ENCODE assay signal across 1 cellular context in the genomic region with DNA sequence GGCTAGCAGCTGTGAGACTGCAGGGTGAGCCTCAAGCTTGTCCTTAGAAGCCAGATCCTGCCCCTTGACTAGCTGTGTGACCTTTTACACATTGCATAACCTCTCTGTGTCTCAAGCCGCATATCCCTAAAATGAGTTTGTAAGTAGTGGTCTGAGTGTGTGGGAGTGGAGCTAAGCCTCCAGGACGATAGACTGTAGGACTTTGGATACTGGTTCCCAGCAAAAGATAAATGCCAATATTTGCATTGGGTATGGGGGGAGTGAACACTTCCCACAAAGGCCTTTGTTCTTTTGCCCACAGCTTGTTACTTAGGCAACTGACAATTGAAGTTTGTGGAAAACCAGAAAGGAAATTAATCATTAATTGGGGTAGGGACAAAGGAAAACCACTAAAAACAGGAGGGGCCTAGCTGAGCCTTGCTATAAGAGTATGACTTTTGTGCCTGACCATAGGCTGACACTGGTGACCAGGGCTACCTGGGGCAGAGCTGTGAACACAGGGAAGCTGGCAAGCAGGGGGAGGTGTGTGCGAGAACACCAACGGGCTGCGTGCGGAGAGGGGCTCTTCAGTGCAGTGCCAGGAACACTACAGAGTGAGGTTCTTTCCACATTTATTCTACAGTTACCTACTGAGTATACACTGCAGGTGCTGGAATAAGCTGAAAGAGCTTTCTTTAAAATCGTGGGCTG.
TF ChIP-seq lines count a peak whose summit lies in the region.

No MANE protein-coding gene starts in this region.

TF ChIP-seq in HepG2, 621 proteins besides CTCF, POLR2A, EP300 and RAD21 (continued from another document and continues in another):
- TF ChIP-seq, protein P1, sequence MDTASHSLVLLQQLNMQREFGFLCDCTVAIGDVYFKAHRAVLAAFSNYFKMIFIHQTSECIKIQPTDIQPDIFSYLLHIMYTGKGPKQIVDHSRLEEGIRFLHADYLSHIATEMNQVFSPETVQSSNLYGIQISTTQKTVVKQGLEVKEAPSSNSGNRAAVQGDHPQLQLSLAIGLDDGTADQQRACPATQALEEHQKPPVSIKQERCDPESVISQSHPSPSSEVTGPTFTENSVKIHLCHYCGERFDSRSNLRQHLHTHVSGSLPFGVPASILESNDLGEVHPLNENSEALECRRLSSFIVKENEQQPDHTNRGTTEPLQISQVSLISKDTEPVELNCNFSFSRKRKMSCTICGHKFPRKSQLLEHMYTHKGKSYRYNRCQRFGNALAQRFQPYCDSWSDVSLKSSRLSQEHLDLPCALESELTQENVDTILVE (CRISPR knock-in tag; IDR thresholded peaks at IDR 0.05): no peak; the same call in none of the 2 replicates
- TF ChIP-seq ZNF567 (CRISPR knock-in tag; IDR thresholded peaks at IDR 0.05; ENCODE audit: borderline replicate concordance) (no peak; the same call in 1 of the 2 replicates), THAP11 (CRISPR knock-in tag; IDR thresholded peaks at IDR 0.05) (peak; percentile 77; the same call in 1 of the 2 replicates), ZNF30 (CRISPR knock-in tag; IDR thresholded peaks at IDR 0.05) (no peak), ZEB1 (IDR thresholded peaks at IDR 0.05; ENCODE audit: insufficient replicate concordance, low read depth) (peak; percentile 49), NPAS2 (CRISPR knock-in tag; IDR thresholded peaks at IDR 0.05; ENCODE audit: borderline replicate concordance) (no peak), ZFP36L1 (CRISPR knock-in tag; IDR thresholded peaks at IDR 0.05) (peak; percentile 50; the same call in 1 of the 2 replicates), RARG (CRISPR knock-in tag; IDR thresholded peaks at IDR 0.05; ENCODE audit: low read depth) (no peak), ZNF431 (CRISPR knock-in tag; IDR thresholded peaks at IDR 0.05; ENCODE audit: borderline replicate concordance, low read depth) (no peak), SOX5 (CRISPR knock-in tag; IDR thresholded peaks at IDR 0.05; ENCODE audit: borderline replicate concordance) (peak; percentile 100), ZNF101 (CRISPR knock-in tag; IDR thresholded peaks at IDR 0.05; ENCODE audit: borderline replicate concordance, low read depth) (no peak), KMT2A (CRISPR knock-in tag; IDR thresholded peaks at IDR 0.05) (0 out of 2 replicates have a peak, but pooled peaks have one; percentile 38), ZNF589 (CRISPR knock-in tag; conservative IDR thresholded peaks at IDR 0.05) (0 out of 2 replicates have a peak, but pooled peaks have one; percentile 57), NAIF1 (CRISPR knock-in tag; IDR thresholded peaks at IDR 0.05; ENCODE audit: borderline replicate concordance) (no peak), TP53 (CRISPR knock-in tag; conservative IDR thresholded peaks at IDR 0.05) (no peak), CENPT (CRISPR knock-in tag; IDR thresholded peaks at IDR 0.05; ENCODE audit: low read depth) (no peak), ZNF343 (CRISPR knock-in tag; IDR thresholded peaks at IDR 0.05) (peak; percentile 94; the same call in 1 of the 2 replicates), PCBP1 (IDR thresholded peaks at IDR 0.05; ENCODE audit: borderline replicate concordance, low read depth, low read length) (no peak), ZNF713 (CRISPR knock-in tag; IDR thresholded peaks at IDR 0.05) (no peak), ZSCAN12 (CRISPR knock-in tag; IDR thresholded peaks at IDR 0.05) (no peak), SALL1 (CRISPR knock-in tag; IDR thresholded peaks at IDR 0.05) (peak; percentile 90), ZNF570 (CRISPR knock-in tag; IDR thresholded peaks at IDR 0.05; ENCODE audit: borderline replicate concordance) (no peak), REPIN1 (CRISPR knock-in tag; IDR thresholded peaks at IDR 0.05; ENCODE audit: borderline replicate concordance, low read depth) (peak; percentile 81; the same call in 1 of the 2 replicates), MTF2 (CRISPR knock-in tag; IDR thresholded peaks at IDR 0.05; ENCODE audit: borderline replicate concordance) (no peak), HNF4G (IDR thresholded peaks at IDR 0.05; ENCODE audit: borderline replicate concordance, low read depth, low read length) (peak; percentile 90), HNF4G (CRISPR knock-in tag; IDR thresholded peaks at IDR 0.05; ENCODE audit: borderline replicate concordance, low read depth) (peak; percentile 81), TOPORS (CRISPR knock-in tag; IDR thresholded peaks at IDR 0.05) (no peak), NFIC (IDR thresholded peaks at IDR 0.05; ENCODE audit: low read length) (peak; percentile 87), AGO2 (optimal IDR thresholded peaks at IDR 0.05; ENCODE audit: low read depth, low read length) (no peak)
- TF ChIP-seq, protein P2, sequence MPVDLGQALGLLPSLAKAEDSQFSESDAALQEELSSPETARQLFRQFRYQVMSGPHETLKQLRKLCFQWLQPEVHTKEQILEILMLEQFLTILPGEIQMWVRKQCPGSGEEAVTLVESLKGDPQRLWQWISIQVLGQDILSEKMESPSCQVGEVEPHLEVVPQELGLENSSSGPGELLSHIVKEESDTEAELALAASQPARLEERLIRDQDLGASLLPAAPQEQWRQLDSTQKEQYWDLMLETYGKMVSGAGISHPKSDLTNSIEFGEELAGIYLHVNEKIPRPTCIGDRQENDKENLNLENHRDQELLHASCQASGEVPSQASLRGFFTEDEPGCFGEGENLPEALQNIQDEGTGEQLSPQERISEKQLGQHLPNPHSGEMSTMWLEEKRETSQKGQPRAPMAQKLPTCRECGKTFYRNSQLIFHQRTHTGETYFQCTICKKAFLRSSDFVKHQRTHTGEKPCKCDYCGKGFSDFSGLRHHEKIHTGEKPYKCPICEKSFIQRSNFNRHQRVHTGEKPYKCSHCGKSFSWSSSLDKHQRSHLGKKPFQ (CRISPR knock-in tag; IDR thresholded peaks at IDR 0.05; ENCODE audit: insufficient replicate concordance): no peak
- TF ChIP-seq, protein P3, sequence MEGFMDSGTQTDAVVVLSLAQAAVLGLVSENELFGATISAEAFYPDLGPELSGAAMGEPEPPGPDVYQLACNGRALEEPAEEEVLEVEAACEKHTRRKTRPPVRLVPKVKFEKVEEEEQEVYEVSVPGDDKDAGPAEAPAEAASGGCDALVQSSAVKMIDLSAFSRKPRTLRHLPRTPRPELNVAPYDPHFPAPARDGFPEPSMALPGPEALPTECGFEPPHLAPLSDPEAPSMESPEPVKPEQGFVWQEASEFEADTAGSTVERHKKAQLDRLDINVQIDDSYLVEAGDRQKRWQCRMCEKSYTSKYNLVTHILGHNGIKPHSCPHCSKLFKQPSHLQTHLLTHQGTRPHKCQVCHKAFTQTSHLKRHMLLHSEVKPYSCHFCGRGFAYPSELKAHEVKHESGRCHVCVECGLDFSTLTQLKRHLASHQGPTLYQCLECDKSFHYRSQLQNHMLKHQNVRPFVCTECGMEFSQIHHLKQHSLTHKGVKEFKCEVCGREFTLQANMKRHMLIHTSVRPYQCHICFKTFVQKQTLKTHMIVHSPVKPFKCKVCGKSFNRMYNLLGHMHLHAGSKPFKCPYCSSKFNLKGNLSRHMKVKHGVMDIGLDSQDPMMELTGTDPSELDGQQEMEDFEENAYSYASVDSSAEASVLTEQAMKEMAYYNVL (CRISPR knock-in tag; IDR thresholded peaks at IDR 0.05; ENCODE audit: borderline replicate concordance): peak; percentile 82; the same call in 1 of the 2 replicates
- TF ChIP-seq, protein P4, sequence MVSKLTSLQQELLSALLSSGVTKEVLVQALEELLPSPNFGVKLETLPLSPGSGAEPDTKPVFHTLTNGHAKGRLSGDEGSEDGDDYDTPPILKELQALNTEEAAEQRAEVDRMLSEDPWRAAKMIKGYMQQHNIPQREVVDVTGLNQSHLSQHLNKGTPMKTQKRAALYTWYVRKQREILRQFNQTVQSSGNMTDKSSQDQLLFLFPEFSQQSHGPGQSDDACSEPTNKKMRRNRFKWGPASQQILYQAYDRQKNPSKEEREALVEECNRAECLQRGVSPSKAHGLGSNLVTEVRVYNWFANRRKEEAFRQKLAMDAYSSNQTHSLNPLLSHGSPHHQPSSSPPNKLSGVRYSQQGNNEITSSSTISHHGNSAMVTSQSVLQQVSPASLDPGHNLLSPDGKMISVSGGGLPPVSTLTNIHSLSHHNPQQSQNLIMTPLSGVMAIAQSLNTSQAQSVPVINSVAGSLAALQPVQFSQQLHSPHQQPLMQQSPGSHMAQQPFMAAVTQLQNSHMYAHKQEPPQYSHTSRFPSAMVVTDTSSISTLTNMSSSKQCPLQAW (CRISPR knock-in tag; IDR thresholded peaks at IDR 0.05): peak; percentile 100
- TF ChIP-seq, protein P5, sequence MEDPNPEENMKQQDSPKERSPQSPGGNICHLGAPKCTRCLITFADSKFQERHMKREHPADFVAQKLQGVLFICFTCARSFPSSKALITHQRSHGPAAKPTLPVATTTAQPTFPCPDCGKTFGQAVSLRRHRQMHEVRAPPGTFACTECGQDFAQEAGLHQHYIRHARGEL (CRISPR knock-in tag; IDR thresholded peaks at IDR 0.05): no peak
- TF ChIP-seq, protein P6, sequence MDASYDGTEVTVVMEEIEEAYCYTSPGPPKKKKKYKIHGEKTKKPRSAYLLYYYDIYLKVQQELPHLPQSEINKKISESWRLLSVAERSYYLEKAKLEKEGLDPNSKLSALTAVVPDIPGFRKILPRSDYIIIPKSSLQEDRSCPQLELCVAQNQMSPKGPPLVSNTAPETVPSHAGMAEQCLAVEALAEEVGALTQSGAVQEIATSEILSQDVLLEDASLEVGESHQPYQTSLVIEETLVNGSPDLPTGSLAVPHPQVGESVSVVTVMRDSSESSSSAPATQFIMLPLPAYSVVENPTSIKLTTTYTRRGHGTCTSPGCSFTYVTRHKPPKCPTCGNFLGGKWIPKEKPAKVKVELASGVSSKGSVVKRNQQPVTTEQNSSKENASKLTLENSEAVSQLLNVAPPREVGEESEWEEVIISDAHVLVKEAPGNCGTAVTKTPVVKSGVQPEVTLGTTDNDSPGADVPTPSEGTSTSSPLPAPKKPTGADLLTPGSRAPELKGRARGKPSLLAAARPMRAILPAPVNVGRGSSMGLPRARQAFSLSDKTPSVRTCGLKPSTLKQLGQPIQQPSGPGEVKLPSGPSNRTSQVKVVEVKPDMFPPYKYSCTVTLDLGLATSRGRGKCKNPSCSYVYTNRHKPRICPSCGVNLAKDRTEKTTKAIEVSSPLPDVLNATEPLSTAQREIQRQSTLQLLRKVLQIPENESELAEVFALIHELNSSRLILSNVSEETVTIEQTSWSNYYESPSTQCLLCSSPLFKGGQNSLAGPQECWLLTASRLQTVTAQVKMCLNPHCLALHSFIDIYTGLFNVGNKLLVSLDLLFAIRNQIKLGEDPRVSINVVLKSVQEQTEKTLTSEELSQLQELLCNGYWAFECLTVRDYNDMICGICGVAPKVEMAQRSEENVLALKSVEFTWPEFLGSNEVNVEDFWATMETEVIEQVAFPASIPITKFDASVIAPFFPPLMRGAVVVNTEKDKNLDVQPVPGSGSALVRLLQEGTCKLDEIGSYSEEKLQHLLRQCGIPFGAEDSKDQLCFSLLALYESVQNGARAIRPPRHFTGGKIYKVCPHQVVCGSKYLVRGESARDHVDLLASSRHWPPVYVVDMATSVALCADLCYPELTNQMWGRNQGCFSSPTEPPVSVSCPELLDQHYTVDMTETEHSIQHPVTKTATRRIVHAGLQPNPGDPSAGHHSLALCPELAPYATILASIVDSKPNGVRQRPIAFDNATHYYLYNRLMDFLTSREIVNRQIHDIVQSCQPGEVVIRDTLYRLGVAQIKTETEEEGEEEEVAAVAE (CRISPR knock-in tag; IDR thresholded peaks at IDR 0.05; ENCODE audit: borderline replicate concordance): 0 out of 2 replicates have a peak, but pooled peaks have one; percentile 26
- TF ChIP-seq, protein P7, sequence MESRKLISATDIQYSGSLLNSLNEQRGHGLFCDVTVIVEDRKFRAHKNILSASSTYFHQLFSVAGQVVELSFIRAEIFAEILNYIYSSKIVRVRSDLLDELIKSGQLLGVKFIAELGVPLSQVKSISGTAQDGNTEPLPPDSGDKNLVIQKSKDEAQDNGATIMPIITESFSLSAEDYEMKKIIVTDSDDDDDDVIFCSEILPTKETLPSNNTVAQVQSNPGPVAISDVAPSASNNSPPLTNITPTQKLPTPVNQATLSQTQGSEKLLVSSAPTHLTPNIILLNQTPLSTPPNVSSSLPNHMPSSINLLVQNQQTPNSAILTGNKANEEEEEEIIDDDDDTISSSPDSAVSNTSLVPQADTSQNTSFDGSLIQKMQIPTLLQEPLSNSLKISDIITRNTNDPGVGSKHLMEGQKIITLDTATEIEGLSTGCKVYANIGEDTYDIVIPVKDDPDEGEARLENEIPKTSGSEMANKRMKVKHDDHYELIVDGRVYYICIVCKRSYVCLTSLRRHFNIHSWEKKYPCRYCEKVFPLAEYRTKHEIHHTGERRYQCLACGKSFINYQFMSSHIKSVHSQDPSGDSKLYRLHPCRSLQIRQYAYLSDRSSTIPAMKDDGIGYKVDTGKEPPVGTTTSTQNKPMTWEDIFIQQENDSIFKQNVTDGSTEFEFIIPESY (CRISPR knock-in tag; IDR thresholded peaks at IDR 0.05): no peak
- TF ChIP-seq, protein P8, sequence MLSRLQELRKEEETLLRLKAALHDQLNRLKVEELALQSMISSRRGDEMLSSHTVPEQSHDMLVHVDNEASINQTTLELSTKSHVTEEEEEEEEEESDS (CRISPR knock-in tag; IDR thresholded peaks at IDR 0.05; ENCODE audit: borderline replicate concordance): no peak
- TF ChIP-seq, protein P9, sequence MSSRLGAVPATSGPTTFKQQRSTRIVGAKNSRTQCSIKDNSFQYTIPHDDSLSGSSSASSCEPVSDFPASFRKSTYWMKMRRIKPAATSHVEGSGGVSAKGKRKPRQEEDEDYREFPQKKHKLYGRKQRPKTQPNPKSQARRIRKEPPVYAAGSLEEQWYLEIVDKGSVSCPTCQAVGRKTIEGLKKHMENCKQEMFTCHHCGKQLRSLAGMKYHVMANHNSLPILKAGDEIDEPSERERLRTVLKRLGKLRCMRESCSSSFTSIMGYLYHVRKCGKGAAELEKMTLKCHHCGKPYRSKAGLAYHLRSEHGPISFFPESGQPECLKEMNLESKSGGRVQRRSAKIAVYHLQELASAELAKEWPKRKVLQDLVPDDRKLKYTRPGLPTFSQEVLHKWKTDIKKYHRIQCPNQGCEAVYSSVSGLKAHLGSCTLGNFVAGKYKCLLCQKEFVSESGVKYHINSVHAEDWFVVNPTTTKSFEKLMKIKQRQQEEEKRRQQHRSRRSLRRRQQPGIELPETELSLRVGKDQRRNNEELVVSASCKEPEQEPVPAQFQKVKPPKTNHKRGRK (CRISPR knock-in tag; IDR thresholded peaks at IDR 0.05): no peak; the same call in 1 of the 2 replicates
- TF ChIP-seq, protein P10, sequence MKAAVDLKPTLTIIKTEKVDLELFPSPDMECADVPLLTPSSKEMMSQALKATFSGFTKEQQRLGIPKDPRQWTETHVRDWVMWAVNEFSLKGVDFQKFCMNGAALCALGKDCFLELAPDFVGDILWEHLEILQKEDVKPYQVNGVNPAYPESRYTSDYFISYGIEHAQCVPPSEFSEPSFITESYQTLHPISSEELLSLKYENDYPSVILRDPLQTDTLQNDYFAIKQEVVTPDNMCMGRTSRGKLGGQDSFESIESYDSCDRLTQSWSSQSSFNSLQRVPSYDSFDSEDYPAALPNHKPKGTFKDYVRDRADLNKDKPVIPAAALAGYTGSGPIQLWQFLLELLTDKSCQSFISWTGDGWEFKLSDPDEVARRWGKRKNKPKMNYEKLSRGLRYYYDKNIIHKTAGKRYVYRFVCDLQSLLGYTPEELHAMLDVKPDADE (CRISPR knock-in tag; IDR thresholded peaks at IDR 0.05): no peak
